Comparison of ENCODE assay signal across 19 cellular contexts in the genomic region with DNA sequence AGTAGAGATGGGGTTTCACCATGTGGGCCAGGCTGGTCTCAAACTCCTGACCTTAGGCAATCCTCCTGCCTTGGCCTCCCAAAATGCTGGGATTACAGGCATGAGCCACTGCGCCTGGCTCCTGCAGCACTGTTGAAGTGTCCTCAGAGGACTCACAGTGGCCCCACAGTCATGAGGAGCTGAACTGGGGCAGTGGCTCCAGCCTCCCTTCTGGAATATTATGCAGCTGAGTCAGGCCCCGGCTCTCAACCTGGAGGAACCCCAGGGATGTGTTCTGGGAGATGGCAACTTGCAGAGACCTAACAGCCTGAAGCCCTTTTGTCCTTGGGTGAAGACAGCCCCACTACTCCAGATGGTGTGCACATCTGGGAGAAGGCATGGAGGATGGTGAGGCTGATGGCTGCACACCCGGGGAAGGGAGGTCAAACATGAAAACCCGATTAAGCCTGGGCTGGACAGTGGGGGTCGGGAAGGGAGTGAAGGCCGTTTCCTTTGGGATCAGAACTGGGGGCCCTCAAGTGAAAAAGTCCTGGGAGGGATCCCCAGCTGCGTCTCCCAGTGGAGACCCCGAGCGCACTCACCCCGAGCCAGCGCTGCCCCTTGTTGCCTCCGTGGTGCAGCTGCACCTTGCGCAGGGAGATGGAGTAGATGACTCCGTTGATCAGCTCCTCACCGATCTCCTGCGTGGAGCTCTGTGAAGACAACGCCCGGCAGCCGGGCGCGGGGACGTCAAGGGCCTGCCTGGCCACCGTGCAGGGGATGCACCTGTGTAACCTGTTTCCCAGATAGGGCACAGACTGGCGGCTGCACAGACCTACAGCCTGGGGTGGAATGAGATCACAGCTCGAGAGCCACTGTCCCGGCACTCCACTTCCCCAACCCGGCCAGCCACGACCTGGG. TPM values are rescaled to one million over a fixed set of nuclear protein-coding genes. Genes with fewer than 3 reads are reported as not detected.
A peak's percentile ranks its signal among the peaks of the same experiment; 100 is the strongest.
DNase-seq lines count a peak whose midpoint lies in the region; ATAC-seq and TF ChIP-seq lines count a peak whose summit lies in the region.
"Had no signal": no experiment of that assay in that cellular context is flagged by ENCODE, and none has a peak within 500 bp of the region (broad histone marks: within the 10 kb centered on the region; RNA-seq: fewer than 3 reads in every experiment).

No MANE protein-coding gene starts in this region.

- no peak for DNase-seq in breast epithelium (ENCODE audit: low spot score in 2 of 2)
- DNase-seq in mammary epithelial cell: no peak
- no peak for DNase-seq in endothelial cell (ENCODE audit: low spot score)
- DNase-seq in naive B cell: no peak
- DNase-seq in NCI-H2081 treated with DMSO at 0.1 percent for 48 hours (lab: John Stamatoyannopoulos, UW): no peak
- DNase-seq in HAP-1 (ENCODE audit: low spot score in 2 of 2): no peak
- no peak for DNase-seq in NCI-H2196 treated with DMSO at 0.1 percent for 48 hours (lab: John Stamatoyannopoulos, UW; ENCODE audit: unreplicated experiment)
- DNase-seq: activated CD4-positive, alpha-beta T cell treated with anti-CD3 and anti-CD28 coated beads, Interleukin-2, amount 50 U/mL, for 4 hours; activated T-cell treated with anti-CD3 and anti-CD28 coated beads, Interleukin-2, amount 50 U/mL, for 72 hours; DMS 273 treated with DMSO at 0.1 percent for 48 hours; midbrain; NCI-H1092 treated with DMSO at 0.1 percent for 48 hours; NCI-H345; small intestine; T1000 had no signal

- dilution Hi-C loops in mammary epithelial cell (cut with HindIII; ENCODE audit: low sequenced_read_pairs): no loop called here

- peaks cover 1% of the 10 kb centered on the region for H4K20me1 ChIP-seq in mammary epithelial cell (ENCODE audit: insufficient read depth, low read length)

- peak overlapping the region; percentile 42 for H3K4me3 Mint-ChIP-seq in endothelial cell (ENCODE audit: unreplicated experiment)
- peak overlapping the region in 2 of 8 donors; percentile 35 to 42 for H3K4me3 Mint-ChIP-seq in naive B cell
- H3K4me3 Mint-ChIP-seq: activated T-cell treated with anti-CD3 and anti-CD28 coated beads, Interleukin-2, amount 50 U/mL, for 72 hours; type B pancreatic cell had no signal

- ATAC-seq in naive B cell (ENCODE audit: low read depth in 2 of 2): no peak
- ATAC-seq in GM18517 (IDR thresholded peaks at IDR 0.05; ENCODE audit: unreplicated experiment): no peak
- ATAC-seq: activated T-cell treated with anti-CD3 and anti-CD28 coated beads, Interleukin-2, amount 50 U/mL, for 72 hours had no signal

- H3K36me3 ChIP-seq in breast epithelium (peaks cover 18% of the 10 kb centered on the region), mammary epithelial cell (ENCODE audit: insufficient read depth, low read length) (peaks cover 4% of the 10 kb centered on the region), HAP-1 (replicated peaks) (peaks cover 33% of the 10 kb centered on the region)

- H3K4me1 ChIP-seq in breast epithelium (peaks cover 32 to 44% of the 10 kb centered on the region in 2 donors), mammary epithelial cell (ENCODE audit: insufficient read depth, low read length) (peaks cover 42% of the 10 kb centered on the region), HAP-1 (no peaks in the 10 kb centered on the region; the same call in 1 of the 2 replicates)

- H3K27ac Mint-ChIP-seq in endothelial cell (ENCODE audit: unreplicated experiment) (no peak overlapping the region), naive B cell (peak overlapping the region; percentile 94 to 98 (median 96))
- H3K27ac Mint-ChIP-seq: activated T-cell treated with anti-CD3 and anti-CD28 coated beads, Interleukin-2, amount 50 U/mL, for 72 hours; type B pancreatic cell had no signal

- no peak for TF ChIP-seq POLR2A in breast epithelium (IDR thresholded peaks at IDR 0.05)

- H3K9ac ChIP-seq in mammary epithelial cell (ENCODE audit: insufficient read depth, low read length): no peak overlapping the region

- in situ Hi-C loops in mammary epithelial cell (cut with MboI; ENCODE audit: low sequenced_read_pairs in 2 of 2): no loop called here
- in situ Hi-C loops in HAP-1 (cut with MboI; ENCODE audit: low sequenced_read_pairs): no loop called here

- TF ChIP-seq CTCF in breast epithelium (IDR thresholded peaks at IDR 0.05) (no peak), mammary epithelial cell (conservative IDR thresholded peaks at IDR 0.05 in 1 of 2, IDR thresholded peaks at IDR 0.05 in 1 of 2; ENCODE audit: extremely low read depth in 1 of 2, insufficient read depth in 1 of 2, low read depth in 1 of 2, low read length in 2 of 2) (no peak), endothelial cell (IDR thresholded peaks at IDR 0.05; ENCODE audit: unreplicated experiment) (no peak)

- no peak overlapping the region for H3K4me3 ChIP-seq in breast epithelium
- no peak overlapping the region for H3K4me3 ChIP-seq in mammary epithelial cell (replicated peaks in 1 of 3; ENCODE audit: insufficient read depth in 1 of 3, low read depth in 2 of 3, low read length in 3 of 3)
- no peak overlapping the region for H3K4me3 ChIP-seq in HAP-1

- no peaks in the 10 kb centered on the region for H3K9me3 ChIP-seq in breast epithelium
- no peaks in the 10 kb centered on the region for H3K9me3 ChIP-seq in mammary epithelial cell (replicated peaks; ENCODE audit: insufficient read depth, low read length)
- no peaks in the 10 kb centered on the region for H3K9me3 ChIP-seq in HAP-1

- CTCF ChIA-PET in mammary epithelial cell (lab: Charles Lee; ENCODE audit: low non-redundant PET): no interaction called here

- H3K27me3 ChIP-seq in breast epithelium (no peaks in the 10 kb centered on the region), mammary epithelial cell (ENCODE audit: insufficient read depth, low read length) (no peaks in the 10 kb centered on the region), HAP-1 (ENCODE audit: low read depth) (no peaks in the 10 kb centered on the region)

- no peak overlapping the region for H3K4me2 ChIP-seq in mammary epithelial cell (ENCODE audit: insufficient read depth, low read depth, low read length)

- H3K36me3 Mint-ChIP-seq in endothelial cell (ENCODE audit: low read depth, unreplicated experiment) (peaks cover 12% of the 10 kb centered on the region), naive B cell (peaks cover 0 to 2% of the 10 kb centered on the region in 2 donors)

- BruUV-seq in mammary epithelial cell (replicated peaks; lab: Mats Ljungman, UMichigan): no TSS peak

- H2AFZ ChIP-seq in mammary epithelial cell (ENCODE audit: low read depth, low read length): no peak overlapping the region

- H3K79me2 ChIP-seq in mammary epithelial cell (ENCODE audit: insufficient read depth, low read length): peaks cover 42% of the 10 kb centered on the region

- intact Hi-C loops in breast epithelium (cut with DNase I; ENCODE audit: low total_unique reads) (no loop called here), mammary epithelial cell (cut with micrococcal nuclease) (no loop called here)

- peaks cover 5% of the 10 kb centered on the region for H3K27me3 Mint-ChIP-seq in endothelial cell (ENCODE audit: unreplicated experiment)
- H3K27me3 Mint-ChIP-seq in naive B cell: no peaks in the 10 kb centered on the region
- H3K27me3 Mint-ChIP-seq: stimulated activated naive B cell treated with anti-CD40 and anti-IgM and Interleukin-4, amounts not matched to agents 10 μg/mL and 1 μg/mL and 100 μg/mL, for 72 hours; type B pancreatic cell had no signal

- 97% methylated on average over 20 of the region's 28 CpGs for whole genome bisulfite sequencing in mammary epithelial cell (ENCODE audit: low coverage, missing lambda C conversion rate)

- H3K9me3 Mint-ChIP-seq in endothelial cell (ENCODE audit: unreplicated experiment) (no peaks in the 10 kb centered on the region), naive B cell (no peaks in the 10 kb centered on the region)
- H3K9me3 Mint-ChIP-seq: activated T-cell treated with anti-CD3 and anti-CD28 coated beads, Interleukin-2, amount 50 U/mL, for 72 hours; stimulated activated naive B cell treated with anti-CD40 and anti-IgM and Interleukin-4, amounts not matched to agents 10 μg/mL and 1 μg/mL and 100 μg/mL, for 72 hours; type B pancreatic cell had no signal

- H3K27ac ChIP-seq in breast epithelium (peak overlapping the region; percentile 82 to 98), mammary epithelial cell (ENCODE audit: insufficient read depth, low read depth, low read length) (no peak overlapping the region)
- H3K27ac ChIP-seq: epithelial cell of prostate had no signal

- H3K4me1 Mint-ChIP-seq in endothelial cell (ENCODE audit: unreplicated experiment): peaks cover 14% of the 10 kb centered on the region
- H3K4me1 Mint-ChIP-seq in naive B cell: peaks cover 27 to 44% (median 40%) of the 10 kb centered on the region in 3 donors

RNA-seq across cellular contexts. Expression of a gene that starts 9.3 kb away (rescaled TPM):
- 10 to 100 TPM; 52.0 to 94.1 (median 79.3) TPM for total RNA-seq in breast epithelium
- total RNA-seq in mammary epithelial cell: 10 to 100 TPM; 15.2 to 19.9 TPM
- 37.8 TPM for polyA plus RNA-seq in mammary epithelial cell
- polyA minus RNA-seq in mammary epithelial cell: 35.5 TPM
- total RNA-seq in endothelial cell (ENCODE audit: unreplicated experiment): 80.6 TPM
- 10 to 100 TPM in 2 of 6 donors, 1 to 10 TPM in 4; 5.5 to 17.5 (median 8.7) TPM for polyA plus RNA-seq in naive B cell (ENCODE audit: low read depth in 6 of 6)

RNA-seq across cellular contexts. Expression of a gene that starts 49.9 kb away (rescaled TPM):
- total RNA-seq in breast epithelium (under 1 TPM; 0.29 to 0.98 (median 0.32) TPM), mammary epithelial cell (1 to 10 TPM in 1 of 2 donors, under 1 TPM in 1; 0.50 to 2.6 TPM), endothelial cell (ENCODE audit: unreplicated experiment) (4.2 TPM)
- polyA plus RNA-seq in mammary epithelial cell (1.2 TPM), naive B cell (ENCODE audit: low read depth in 6 of 6) (under 1 TPM in 1 of 6 donors, not detected in 5; 0.11 TPM)
- 1.3 TPM for polyA minus RNA-seq in mammary epithelial cell

RNA-seq across cellular contexts. Expression of a gene that starts 52.0 kb away (rescaled TPM):
- total RNA-seq in breast epithelium: 10 to 100 TPM; 14.8 to 21.3 (median 15.0) TPM
- total RNA-seq in mammary epithelial cell: 1 to 10 TPM in 1 of 2 donors, under 1 TPM in 1; 0.83 to 1.7 TPM
- 0.78 TPM for polyA plus RNA-seq in mammary epithelial cell
- not detected for polyA minus RNA-seq in mammary epithelial cell
- total RNA-seq in endothelial cell (ENCODE audit: unreplicated experiment): 98.4 TPM
- 1 to 10 TPM in 5 of 6 donors, under 1 TPM in 1; 0.96 to 4.0 (median 2.4) TPM for polyA plus RNA-seq in naive B cell (ENCODE audit: low read depth in 6 of 6)

Comparison
In these comparisons a context has a peak if more than half of its experiments do, and no peak if none do; other contexts are left out.
1. RNA of a gene that starts 52.0 kb away (total RNA-seq): 98.4 TPM in endothelial cell (single experiment) and 14.8 to 21.3 TPM in breast epithelium; 0.83 to 1.7 TPM in mammary epithelial cell; every median in the first group is over 4 times any median in the second.